Comparison of ENCODE assay signal across 19 cellular contexts in the genomic region with DNA sequence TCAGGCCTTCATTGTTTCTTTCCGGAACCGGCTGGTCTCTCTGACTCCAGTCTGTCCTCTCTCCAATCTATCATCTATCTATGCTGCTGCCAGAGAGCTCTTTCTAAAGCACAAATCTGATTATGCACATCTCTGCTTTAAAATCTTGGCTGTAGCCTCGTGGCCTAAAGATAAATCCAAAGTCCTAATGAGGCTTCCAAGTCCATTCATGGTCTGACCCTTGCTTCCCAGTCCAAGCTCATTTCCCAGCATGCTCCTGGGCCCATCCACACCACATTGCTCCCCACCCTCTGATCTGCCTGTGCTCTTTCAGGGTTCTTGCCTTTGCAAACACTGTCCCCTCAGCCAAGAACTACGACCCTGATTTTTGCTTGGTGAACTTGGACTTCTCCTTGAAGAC. TPM values are rescaled to one million over a fixed set of nuclear protein-coding genes. Genes with fewer than 3 reads are reported as not detected.
A peak's percentile ranks its signal among the peaks of the same experiment; 100 is the strongest.
DNase-seq lines count a peak whose midpoint lies in the region; ATAC-seq, FAIRE-seq and TF ChIP-seq lines count a peak whose summit lies in the region.
"Had no signal": no experiment of that assay in that cellular context is flagged by ENCODE, and none has a peak within 500 bp of the region (broad histone marks: within the 10 kb centered on the region; RNA-seq: fewer than 3 reads in every experiment).

No MANE protein-coding gene starts in this region.

- H3K27ac Mint-ChIP-seq in activated naive CD4-positive, alpha-beta T cell treated with anti-CD3 and anti-CD28 coated beads, Interleukin-2, amount 10 ng/mL, durations not matched to agents 7 days and 5 days: no peak overlapping the region
- H3K27ac Mint-ChIP-seq: B cell; CD8-positive, alpha-beta T cell had no signal

- H3K4me2 ChIP-seq in keratinocyte (ENCODE audit: control insufficient read depth, extremely low read depth, insufficient read depth, low read depth, low read length): no peak overlapping the region

- no peaks in the 10 kb centered on the region for H3K4me1 Mint-ChIP-seq in activated naive CD4-positive, alpha-beta T cell treated with anti-CD3 and anti-CD28 coated beads, Interleukin-2, amount 10 ng/mL, durations not matched to agents 7 days and 5 days

- peaks cover 3% of the 10 kb centered on the region for H3K4me1 ChIP-seq in keratinocyte (ENCODE audit: control insufficient read depth, extremely low read depth, insufficient read depth, low read length)
- H3K4me1 ChIP-seq in right cardiac atrium (ENCODE audit: control insufficient read depth, insufficient read depth, low read length): no peaks in the 10 kb centered on the region

- no peak for ATAC-seq in Right ventricle myocardium inferior
- no peak for ATAC-seq in GM21381 (IDR thresholded peaks at IDR 0.05; ENCODE audit: unreplicated experiment)
- no peak for ATAC-seq in right cardiac atrium
- ATAC-seq: CD8-positive, alpha-beta T cell; HCT116 had no signal

- no peaks in the 10 kb centered on the region for H4K20me1 ChIP-seq in keratinocyte (ENCODE audit: control insufficient read depth, extremely low read depth, insufficient read depth, low read length)

- dilution Hi-C loops in keratinocyte (cut with MboI; ENCODE audit: extremely low pct_ligation_motif_present, low sequenced_read_pairs): loop anchor here (5.0 kb wide), 1 partner anchor 66 kb away; no protein-coding TSS in a partner anchor

- H3K4me3 ChIP-seq in keratinocyte (ENCODE audit: control insufficient read depth in 2 of 3, extremely low read depth in 1 of 3, insufficient read depth in 2 of 3, low read depth in 1 of 3, low read length in 3 of 3) (no peak overlapping the region), right cardiac atrium (ENCODE audit: low read length) (no peak overlapping the region)

- H3K27ac ChIP-seq in keratinocyte (ENCODE audit: control insufficient read depth, insufficient read depth, low read length): no peak overlapping the region
- no peak overlapping the region for H3K27ac ChIP-seq in right cardiac atrium (ENCODE audit: low read length)

- no peak for TF ChIP-seq CTCF in keratinocyte (optimal IDR thresholded peaks at IDR 0.05 in 1 of 3, IDR thresholded peaks at IDR 0.05 in 1 of 3, conservative IDR thresholded peaks at IDR 0.05 in 1 of 3; ENCODE audit: extremely low read depth in 1 of 3, insufficient read depth in 2 of 3, low read length in 3 of 3)

- H3K36me3 Mint-ChIP-seq in activated naive CD4-positive, alpha-beta T cell treated with anti-CD3 and anti-CD28 coated beads, Interleukin-2, amount 10 ng/mL, durations not matched to agents 7 days and 5 days: no peaks in the 10 kb centered on the region
- H3K36me3 Mint-ChIP-seq: CD14-positive monocyte; CD8-positive, alpha-beta T cell had no signal

- no peak overlapping the region for H3K4me3 Mint-ChIP-seq in activated naive CD4-positive, alpha-beta T cell treated with anti-CD3 and anti-CD28 coated beads, Interleukin-2, amount 10 ng/mL, durations not matched to agents 7 days and 5 days
- H3K4me3 Mint-ChIP-seq: B cell; CD14-positive monocyte; CD8-positive, alpha-beta T cell had no signal

- H3K27me3 Mint-ChIP-seq in activated naive CD4-positive, alpha-beta T cell treated with anti-CD3 and anti-CD28 coated beads, Interleukin-2, amount 10 ng/mL, durations not matched to agents 7 days and 5 days: peaks cover 77% of the 10 kb centered on the region

- peak; percentile 10 for DNase-seq in activated naive CD4-positive, alpha-beta T cell treated with anti-CD3 and anti-CD28 coated beads, Interleukin-2, amount 10 ng/mL, durations not matched to agents 7 days and 5 days
- no peak for DNase-seq in activated naive CD4-positive, alpha-beta T cell (lab: John Stamatoyannopoulos, UW)
- peak; percentile 55 for DNase-seq in SK-N-DZ (ENCODE audit: low spot score)
- DNase-seq in keratinocyte (ENCODE audit: low read depth, low spot score): no peak
- no peak for DNase-seq in Right ventricle myocardium inferior (ENCODE audit: missing footprints)
- DNase-seq in right cardiac atrium: no peak
- DNase-seq: ACHN; CD8-positive, alpha-beta T cell; COR-L47; DMS153; DMS79 treated with DMSO at 0.1 percent for 48 hours; EL had no signal

- CTCF ChIA-PET in activated naive CD4-positive, alpha-beta T cell treated with anti-CD3 and anti-CD28 coated beads, Interleukin-2, amount 10 ng/mL, durations not matched to agents 7 days and 5 days (lab: Charles Lee): interaction anchor here (1.2 to 3.5 kb wide), 6 partner anchors 10 to 120 kb away, joined by 3 to 74 read pairs (median 5); no protein-coding TSS in a partner anchor

- no peaks in the 10 kb centered on the region for H3K36me3 ChIP-seq in keratinocyte (ENCODE audit: control insufficient read depth in 2 of 2, extremely low read depth in 1 of 2, insufficient read depth in 2 of 2, low read length in 2 of 2)

- intact Hi-C loops in Right ventricle myocardium inferior (cut with DNase I): loop anchor here (5.0 kb wide), 1 partner anchor 61 kb away; the partner anchor contains the start of gene NGFR
- intact Hi-C loops in right cardiac atrium (cut with DNase I): loop anchor here in 3 of 4 donors (5.0 to 10.0 kb wide), 3 partner anchors 59 to 121 kb away; partner anchors contain the start of gene NGFR (in 3 of the 3)

- H3K9me1 ChIP-seq in keratinocyte (ENCODE audit: control insufficient read depth, extremely low read depth, insufficient read depth, low read length): no peaks in the 10 kb centered on the region

- no peak overlapping the region for H2AFZ ChIP-seq in keratinocyte (ENCODE audit: control insufficient read depth, low read length)

- H3K9ac ChIP-seq in keratinocyte (ENCODE audit: control insufficient read depth, extremely low read depth, insufficient read depth, low read length): no peak overlapping the region

- no peaks in the 10 kb centered on the region for H3K9me3 Mint-ChIP-seq in activated naive CD4-positive, alpha-beta T cell treated with anti-CD3 and anti-CD28 coated beads, Interleukin-2, amount 10 ng/mL, durations not matched to agents 7 days and 5 days
- H3K9me3 Mint-ChIP-seq: CD14-positive monocyte; CD8-positive, alpha-beta T cell had no signal

- H3K9me3 ChIP-seq in keratinocyte (ENCODE audit: control insufficient read depth, low read depth, low read length) (no peaks in the 10 kb centered on the region), right cardiac atrium (ENCODE audit: control insufficient read depth, low read length) (no peaks in the 10 kb centered on the region)

- peak; percentile 36 for FAIRE-seq in keratinocyte (lab: Jason Lieb, UNC)
- FAIRE-seq: D721Med, G401.6, GM19239 had no signal

- 72% methylated on average over 4 of the region's 4 CpGs for whole genome bisulfite sequencing in right cardiac atrium

- H3K27me3 ChIP-seq in keratinocyte (ENCODE audit: control insufficient read depth, extremely low read depth, insufficient read depth, low read length) (peaks cover 45% of the 10 kb centered on the region), right cardiac atrium (ENCODE audit: control insufficient read depth, insufficient read depth) (no peaks in the 10 kb centered on the region)

- H3K79me2 ChIP-seq in keratinocyte (ENCODE audit: control insufficient read depth, insufficient read depth, low read length): no peaks in the 10 kb centered on the region

RNA-seq across cellular contexts. Expression of gene PHB1, which starts 21.5 kb away (rescaled TPM):
- polyA plus RNA-seq in SK-N-DZ (2014; cell fraction: cytosol; rRNA removed): 244 and 301 TPM in 2 replicates
- polyA plus RNA-seq in SK-N-DZ (2014; cell fraction: nucleus; rRNA removed): 137 and 172 TPM in 2 replicates
- polyA plus RNA-seq in keratinocyte (286 to 500 TPM (median 395 TPM) in 3 replicates), right cardiac atrium (230 TPM)
- polyA plus RNA-seq in keratinocyte (2011; ENCODE audit: low read depth): 64.7 TPM
- polyA plus RNA-seq in keratinocyte (2011; cell fraction: cytosol; rRNA removed): 292 and 405 TPM in 2 replicates
- polyA plus RNA-seq in keratinocyte (2011; cell fraction: nucleus; rRNA removed): 226 and 261 TPM in 2 replicates
- polyA plus RNA-seq in keratinocyte (2012; ENCODE audit: low replicate concordance): 214 and 335 TPM in 2 replicates
- polyA minus RNA-seq in keratinocyte: 298 to 579 TPM (median 485 TPM) in 3 replicates
- 149 TPM for polyA minus RNA-seq in keratinocyte (2011; cell fraction: cytosol; rRNA and poly(A)+ RNA removed)
- 51.4 and 112 TPM in 2 replicates for polyA minus RNA-seq in keratinocyte (2011; cell fraction: nucleus; rRNA and poly(A)+ RNA removed)
- total RNA-seq in Right ventricle myocardium inferior (233 TPM), right cardiac atrium (100 to 1,000 TPM; 186 to 239 (median 201) TPM)

RNA-seq across cellular contexts. Expression of gene NGFR, which starts 58.9 kb away (rescaled TPM):
- polyA plus RNA-seq in SK-N-DZ (2014; cell fraction: cytosol; rRNA removed): 1.9 and 2.2 TPM in 2 replicates
- polyA plus RNA-seq in SK-N-DZ (2014; cell fraction: nucleus; rRNA removed): 1.4 TPM in 2 replicates
- polyA plus RNA-seq in keratinocyte (0.97 to 3.1 TPM (median 1.7 TPM) in 3 replicates), right cardiac atrium (16.5 TPM)
- polyA plus RNA-seq in keratinocyte (2011; ENCODE audit: low read depth): 0.35 TPM
- 0.52 and 1.4 TPM in 2 replicates for polyA plus RNA-seq in keratinocyte (2011; cell fraction: cytosol; rRNA removed)
- 1.4 and 2.8 TPM in 2 replicates for polyA plus RNA-seq in keratinocyte (2011; cell fraction: nucleus; rRNA removed)
- polyA plus RNA-seq in keratinocyte (2012; ENCODE audit: low replicate concordance): 0.78 and 5.4 TPM in 2 replicates
- 0.96 to 3.8 TPM (median 2.2 TPM) in 3 replicates for polyA minus RNA-seq in keratinocyte
- 1.9 TPM for polyA minus RNA-seq in keratinocyte (2011; cell fraction: cytosol; rRNA and poly(A)+ RNA removed)
- 1.4 and 2.5 TPM in 2 replicates for polyA minus RNA-seq in keratinocyte (2011; cell fraction: nucleus; rRNA and poly(A)+ RNA removed)
- total RNA-seq in Right ventricle myocardium inferior (10.0 TPM), right cardiac atrium (10 to 100 TPM; 21.6 to 39.8 (median 29.4) TPM)

Comparison
In these comparisons a context has a peak if more than half of its experiments do, and no peak if none do; other contexts are left out.
1. DNase-seq: peak in activated naive CD4-positive, alpha-beta T cell treated with anti-CD3 and anti-CD28 coated beads, Interleukin-2, amount 10 ng/mL, durations not matched to agents 7 days and 5 days (single experiment) and SK-N-DZ (single experiment); none in activated naive CD4-positive, alpha-beta T cell (0 of 4), keratinocyte (single experiment), Right ventricle myocardium inferior (single experiment) and right cardiac atrium (0 of 3).